ENCODE assay signal across 9 cellular contexts in genomic region chr1:109201123-109201703, GRCh38. TPM values are rescaled to one million over a fixed set of nuclear protein-coding genes. Genes with fewer than 3 reads are reported as not detected.
A peak's percentile ranks its signal among the peaks of the same experiment; 100 is the strongest.
DNase-seq lines count a peak whose midpoint lies in the region; TF ChIP-seq lines count a peak whose summit lies in the region.
"Had no signal": no experiment of that assay in that cellular context is flagged by ENCODE, and none has a peak within 500 bp of the region (broad histone marks: within the 10 kb centered on the region; RNA-seq: fewer than 3 reads in every experiment).

No MANE protein-coding gene starts in this region.

- no peak overlapping the region for H3K4me3 Mint-ChIP-seq in neural crest cell
- H3K4me3 Mint-ChIP-seq: dendritic cell treated with granulocyte-macrophage colony-stimulating factor and Interleukin-4, amounts not matched to agents 40 ng/mL and 50 ng/mL, for 4 days had no signal

- 47 to 55% methylated on average over 2 of the region's 2 CpGs for WGBS in tibial nerve, 2 donors
- WGBS in spleen, 5 donors, result 61 to 75% (median 70%) methylated on average over 2 of the region's 2 CpGs

- peak overlapping the region; percentile 85 for H3K27ac Mint-ChIP-seq in neural crest cell (ENCODE audit: unreplicated experiment)
- H3K27ac Mint-ChIP-seq: dendritic cell treated with granulocyte-macrophage colony-stimulating factor and Interleukin-4, amounts not matched to agents 40 ng/mL and 50 ng/mL, for 4 days had no signal

- H3K27ac ChIP-seq in tibial nerve, result peak overlapping the region in 2 of 4 donors; percentile 5 to 30
- H3K27ac ChIP-seq in spleen, result no peak overlapping the region

- H3K4me1 ChIP-seq in tibial nerve (peaks cover 0 to 7% (median 0%) of the 10 kb centered on the region in 4 donors), spleen (peaks cover 0 to 13% (median 8%) of the 10 kb centered on the region in 6 donors)

- H3K36me3 ChIP-seq in tibial nerve (no peaks in the 10 kb centered on the region), spleen (no peaks in the 10 kb centered on the region)

- TF ChIP-seq POLR2A in tibial nerve (IDR thresholded peaks at IDR 0.05) (no peak), spleen (IDR thresholded peaks at IDR 0.05) (no peak)

- DNase-seq in NCI-H345 (lab: John Stamatoyannopoulos, UW) (peak; percentile 41), NCI-H345 treated with DMSO at 0.1 percent for 48 hours (lab: John Stamatoyannopoulos, UW; ENCODE audit: unreplicated experiment) (no peak), NAMALWA (ENCODE audit: low spot score) (peak; percentile 40), epidermal melanocyte (ENCODE audit: insufficient read length, low spot score) (peak; percentile 44), neural crest cell (ENCODE audit: low read depth, low spot score) (peak; percentile 54), tibial nerve (ENCODE audit: low spot score in 2 of 2) (no peak), spleen (no peak)
- DNase-seq in activated CD4-positive, alpha-beta T cell treated with anti-CD3 and anti-CD28 coated beads, Interleukin-2, amount 50 U/mL, for 4 hours, result peak; percentile 50 to 60

- peaks cover 18% of the 10 kb centered on the region for H3K4me1 Mint-ChIP-seq in neural crest cell

- H3K36me3 Mint-ChIP-seq in neural crest cell (ENCODE audit: low read depth), result no peaks in the 10 kb centered on the region

- H3K9me3 ChIP-seq in tibial nerve (no peaks in the 10 kb centered on the region), spleen (no peaks in the 10 kb centered on the region)

- H3K27me3 ChIP-seq in tibial nerve (no peaks in the 10 kb centered on the region), spleen (replicated peaks in 1 of 7) (no peaks in the 10 kb centered on the region)

- H3K27me3 Mint-ChIP-seq in neural crest cell (ENCODE audit: low read depth), result no peaks in the 10 kb centered on the region

- TF ChIP-seq CTCF in neural crest cell (conservative IDR thresholded peaks at IDR 0.05) (peak; percentile 66), tibial nerve (IDR thresholded peaks at IDR 0.05) (peak in 4 of 5 experiments; percentile 32 to 40 (median 36)), spleen (IDR thresholded peaks at IDR 0.05 in 8 of 11, conservative IDR thresholded peaks at IDR 0.05 in 3 of 11) (peak in 5 of 11 experiments; percentile 30 to 46 (median 36))

- H3K4me3 ChIP-seq in tibial nerve, result no peak overlapping the region
- H3K4me3 ChIP-seq in spleen, result no peak overlapping the region

- intact Hi-C loops in spleen (cut with DNase I; ENCODE audit: low total_unique reads), result no loop called here

- TF ChIP-seq EP300 in tibial nerve (IDR thresholded peaks at IDR 0.05), result no peak

- H3K9me3 Mint-ChIP-seq in neural crest cell, result no peaks in the 10 kb centered on the region
- H3K9me3 Mint-ChIP-seq: dendritic cell treated with granulocyte-macrophage colony-stimulating factor and Interleukin-4, amounts not matched to agents 40 ng/mL and 50 ng/mL, for 4 days had no signal

RNA-seq across cellular contexts. Expression of gene SARS1, which starts 12.5 kb away (rescaled TPM):
- total RNA-seq in neural crest cell (156 and 158 TPM in 2 replicates), tibial nerve (100 to 1,000 TPM; 118 to 150 (median 137) TPM), spleen (100 to 1,000 TPM in 3 of 7 donors, 10 to 100 TPM in 4; 98.5 to 138 (median 99.4) TPM)
- 10 to 100 TPM; 47.2 to 63.2 (median 50.1) TPM for polyA plus RNA-seq in spleen

RNA-seq across cellular contexts. Expression of gene CELSR2, which starts 48.1 kb away (rescaled TPM):
- total RNA-seq in neural crest cell (97.1 and 99.2 TPM in 2 replicates), tibial nerve (10 to 100 TPM; 14.0 to 16.7 (median 16.3) TPM), spleen (1 to 10 TPM in 5 of 7 donors, under 1 TPM in 2; 0.79 to 2.9 (median 1.4) TPM)
- under 1 TPM; 0.20 to 0.54 (median 0.46) TPM for polyA plus RNA-seq in spleen

Comparison
In these comparisons a context has a peak if more than half of its experiments do, and no peak if none do; other contexts are left out.
1. DNase-seq: peak in NCI-H345 (single experiment), NAMALWA (single experiment), activated CD4-positive, alpha-beta T cell treated with anti-CD3 and anti-CD28 coated beads, Interleukin-2, amount 50 U/mL, for 4 hours (2 of 2), epidermal melanocyte (single experiment) and neural crest cell (single experiment); none in NCI-H345 treated with DMSO at 0.1 percent for 48 hours (single experiment), tibial nerve (0 of 2) and spleen (single experiment).